8 cellular contexts compared by ENCODE assay signal in genomic region chr4:121800961-121801714, GRCh38. TPM values are rescaled to one million over a fixed set of nuclear protein-coding genes. Genes with fewer than 3 reads are reported as not detected.
A peak's percentile ranks its signal among the peaks of the same experiment; 100 is the strongest.
DNase-seq lines count a peak whose midpoint lies in the region; TF ChIP-seq lines count a peak whose summit lies in the region.

A gene with protein sequence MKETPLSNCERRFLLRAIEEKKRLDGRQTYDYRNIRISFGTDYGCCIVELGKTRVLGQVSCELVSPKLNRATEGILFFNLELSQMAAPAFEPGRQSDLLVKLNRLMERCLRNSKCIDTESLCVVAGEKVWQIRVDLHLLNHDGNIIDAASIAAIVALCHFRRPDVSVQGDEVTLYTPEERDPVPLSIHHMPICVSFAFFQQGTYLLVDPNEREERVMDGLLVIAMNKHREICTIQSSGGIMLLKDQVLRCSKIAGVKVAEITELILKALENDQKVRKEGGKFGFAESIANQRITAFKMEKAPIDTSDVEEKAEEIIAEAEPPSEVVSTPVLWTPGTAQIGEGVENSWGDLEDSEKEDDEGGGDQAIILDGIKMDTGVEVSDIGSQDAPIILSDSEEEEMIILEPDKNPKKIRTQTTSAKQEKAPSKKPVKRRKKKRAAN (plus strand): TSS chr4:121801323. CDS start chr4:121801425, 102 bp downstream.

- H3K4me2 ChIP-seq in SK-N-SH, result peak within 1 kb of the TSS; percentile 88

- CTCF ChIA-PET in SK-N-SH (lab: Yijun Ruan, JAX), result interaction anchor here (0.9 kb wide), 1 partner anchor 10 kb away, joined by 4 read pairs; no protein-coding TSS in a partner anchor

- peaks cover 31% of the 10 kb centered on the region for H3K36me3 Mint-ChIP-seq in HFFc6 (ENCODE audit: low read depth)

- no peaks in the 10 kb centered on the region for H3K27me3 ChIP-seq in SK-N-SH (ENCODE audit: insufficient read depth)
- no peaks in the 10 kb centered on the region for H3K27me3 ChIP-seq in suprapubic skin

- no peaks in the 10 kb centered on the region for H4K20me1 ChIP-seq in SK-N-SH (ENCODE audit: insufficient read depth)

- H3K9ac ChIP-seq in SK-N-SH, result peak within 1 kb of the TSS; percentile 91

- TF ChIP-seq EP300 in SK-N-SH (IDR thresholded peaks at IDR 0.05; ENCODE audit: borderline replicate concordance in 1 of 2, low read depth in 1 of 2, low read length in 1 of 2) (no peak), suprapubic skin (IDR thresholded peaks at IDR 0.05) (no peak)

- peaks cover 3% of the 10 kb centered on the region; the same call in 1 of the 2 replicates for H3K27me3 Mint-ChIP-seq in HFFc6 (ENCODE audit: insufficient read depth)

- H3K9me2 ChIP-seq in SK-N-SH, result no peaks in the 10 kb centered on the region

- DNase-seq in GM04503 (ENCODE audit: low read depth) (peak; percentile 67), HFFc6 (peak; percentile 94), NCI-H1048 (lab: John Stamatoyannopoulos, UW) (peak; percentile 81), SK-N-SH (peak; percentile 83), germinal center (ENCODE audit: low spot score) (peak; percentile 82), nucleus accumbens (lab: John Stamatoyannopoulos, UW) (peak in 55 of 56 donors; percentile 46 to 93 (median 85)), suprapubic skin (ENCODE audit: low spot score in 2 of 2) (peak; percentile 94 to 96)
- DNase-seq in activated naive CD4-positive, alpha-beta T cell treated with anti-CD3 and anti-CD28 coated beads, Interleukin-2, amount 50 U/mL, for 16 hours, result peak; percentile 92

- peak in 1 of 2 donors; percentile 79 for TF ChIP-seq POLR2A in suprapubic skin (IDR thresholded peaks at IDR 0.05)

- H3K79me2 ChIP-seq in SK-N-SH (ENCODE audit: insufficient read depth), result peaks cover 49% of the 10 kb centered on the region

- TF ChIP-seq CTCF in HFFc6 (IDR thresholded peaks at IDR 0.05), result no peak
- no peak for TF ChIP-seq CTCF in SK-N-SH (IDR thresholded peaks at IDR 0.05)
- no peak for TF ChIP-seq CTCF in suprapubic skin (IDR thresholded peaks at IDR 0.05)

- H3K36me3 ChIP-seq in SK-N-SH (replicated peaks in 1 of 2; ENCODE audit: control insufficient read depth in 1 of 2, insufficient read depth in 2 of 2, low read length in 1 of 2), result peaks cover 25 to 42% of the 10 kb centered on the region in 2 experiments
- peaks cover 28% of the 10 kb centered on the region for H3K36me3 ChIP-seq in suprapubic skin

- peak within 1 kb of the TSS; percentile 91 for H3K27ac Mint-ChIP-seq in HFFc6

- POLR2A ChIA-PET in SK-N-SH (lab: Yijun Ruan, JAX), result interaction anchor here (0.6 to 1.8 kb wide), 6 partner anchors 18 to 104 kb away, joined by 3 to 9 read pairs (median 4); partner anchors contain the start of genes ANXA5, BBS7 and CCNA2

- no peak for TF ChIP-seq RAD21 in SK-N-SH (IDR thresholded peaks at IDR 0.05; ENCODE audit: low read length)

- H3F3A ChIP-seq in SK-N-SH (replicated peaks; ENCODE audit: insufficient read depth), result peaks cover 6% of the 10 kb centered on the region

- H2AFZ ChIP-seq in SK-N-SH (ENCODE audit: low read depth), result peak within 1 kb of the TSS; percentile 91

- H3K4me3 Mint-ChIP-seq in HFFc6, result peak within 1 kb of the TSS; percentile 96

- H3K4me1 ChIP-seq in SK-N-SH (ENCODE audit: control insufficient read depth in 1 of 2, insufficient read depth in 2 of 2, low read depth in 1 of 2, low read length in 1 of 2) (peaks cover 7% of the 10 kb centered on the region in 2 experiments; a peak in 3 of 4 replicates), suprapubic skin (peaks cover 13% of the 10 kb centered on the region)

- H3K4me1 Mint-ChIP-seq in HFFc6 (ENCODE audit: low read depth), result peaks cover 57% of the 10 kb centered on the region

- no peaks in the 10 kb centered on the region for H3K9me3 ChIP-seq in SK-N-SH
- no peaks in the 10 kb centered on the region for H3K9me3 ChIP-seq in suprapubic skin

- H3K4me3 ChIP-seq in SK-N-SH (ENCODE audit: low read depth in 2 of 2, low read length in 1 of 2), result peak within 1 kb of the TSS; percentile 88 to 94
- peak within 1 kb of the TSS; percentile 96 for H3K4me3 ChIP-seq in suprapubic skin

- WGBS in SK-N-SH (ENCODE audit: low lambda C conversion rate), result under 1% methylated on average over 39 of the region's 48 CpGs
- WGBS in suprapubic skin, result under 1% methylated on average over 48 of the region's 48 CpGs

- H3K27ac ChIP-seq in SK-N-SH (ENCODE audit: low read depth in 2 of 2, low read length in 1 of 2) (peak within 1 kb of the TSS; percentile 90 to 95), suprapubic skin (peak within 1 kb of the TSS; percentile 83)

- H3K9me3 Mint-ChIP-seq in HFFc6, result no peaks in the 10 kb centered on the region

TF ChIP-seq in SK-N-SH, 30 proteins besides CTCF, POLR2A, EP300 and RAD21 (continues in another document):
- TF ChIP-seq RCOR1 (IDR thresholded peaks at IDR 0.05; ENCODE audit: low read length) (no peak), ELF1 (IDR thresholded peaks at IDR 0.05) (peak; percentile 91), CHD2 (IDR thresholded peaks at IDR 0.05; ENCODE audit: low read length, partially characterized antibody) (peak; percentile 70), GABPA (IDR thresholded peaks at IDR 0.05; ENCODE audit: low read depth) (peak; percentile 29; the same call in 1 of the 2 replicates), RXRA (IDR thresholded peaks at IDR 0.05; ENCODE audit: borderline replicate concordance, low read depth) (no peak), FOSL2 (IDR thresholded peaks at IDR 0.05; ENCODE audit: borderline replicate concordance, low read depth) (no peak), TCF12 (IDR thresholded peaks at IDR 0.05) (0 out of 2 replicates have a peak, but pooled peaks have one; percentile 16), POLR2AphosphoS5 (IDR thresholded peaks at IDR 0.05; ENCODE audit: low read depth, low read length) (peak; percentile 95), MEF2A (IDR thresholded peaks at IDR 0.05; ENCODE audit: borderline replicate concordance, low read depth) (no peak), YY1 (IDR thresholded peaks at IDR 0.05; ENCODE audit: low read depth) (peak; percentile 82), FOXJ3 (CRISPR knock-in tag; IDR thresholded peaks at IDR 0.05) (no peak), TEAD4 (IDR thresholded peaks at IDR 0.05; ENCODE audit: borderline replicate concordance, insufficient read depth) (no peak), NFIC (IDR thresholded peaks at IDR 0.05; ENCODE audit: borderline replicate concordance) (peak; percentile 9; the same call in 1 of the 2 replicates)
- TF ChIP-seq, protein P1, sequence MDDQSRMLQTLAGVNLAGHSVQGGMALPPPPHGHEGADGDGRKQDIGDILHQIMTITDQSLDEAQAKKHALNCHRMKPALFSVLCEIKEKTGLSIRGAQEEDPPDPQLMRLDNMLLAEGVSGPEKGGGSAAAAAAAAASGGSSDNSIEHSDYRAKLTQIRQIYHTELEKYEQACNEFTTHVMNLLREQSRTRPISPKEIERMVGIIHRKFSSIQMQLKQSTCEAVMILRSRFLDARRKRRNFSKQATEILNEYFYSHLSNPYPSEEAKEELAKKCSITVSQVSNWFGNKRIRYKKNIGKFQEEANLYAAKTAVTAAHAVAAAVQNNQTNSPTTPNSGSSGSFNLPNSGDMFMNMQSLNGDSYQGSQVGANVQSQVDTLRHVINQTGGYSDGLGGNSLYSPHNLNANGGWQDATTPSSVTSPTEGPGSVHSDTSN (IDR thresholded peaks at IDR 0.05), result no peak
- TF ChIP-seq, protein P2, sequence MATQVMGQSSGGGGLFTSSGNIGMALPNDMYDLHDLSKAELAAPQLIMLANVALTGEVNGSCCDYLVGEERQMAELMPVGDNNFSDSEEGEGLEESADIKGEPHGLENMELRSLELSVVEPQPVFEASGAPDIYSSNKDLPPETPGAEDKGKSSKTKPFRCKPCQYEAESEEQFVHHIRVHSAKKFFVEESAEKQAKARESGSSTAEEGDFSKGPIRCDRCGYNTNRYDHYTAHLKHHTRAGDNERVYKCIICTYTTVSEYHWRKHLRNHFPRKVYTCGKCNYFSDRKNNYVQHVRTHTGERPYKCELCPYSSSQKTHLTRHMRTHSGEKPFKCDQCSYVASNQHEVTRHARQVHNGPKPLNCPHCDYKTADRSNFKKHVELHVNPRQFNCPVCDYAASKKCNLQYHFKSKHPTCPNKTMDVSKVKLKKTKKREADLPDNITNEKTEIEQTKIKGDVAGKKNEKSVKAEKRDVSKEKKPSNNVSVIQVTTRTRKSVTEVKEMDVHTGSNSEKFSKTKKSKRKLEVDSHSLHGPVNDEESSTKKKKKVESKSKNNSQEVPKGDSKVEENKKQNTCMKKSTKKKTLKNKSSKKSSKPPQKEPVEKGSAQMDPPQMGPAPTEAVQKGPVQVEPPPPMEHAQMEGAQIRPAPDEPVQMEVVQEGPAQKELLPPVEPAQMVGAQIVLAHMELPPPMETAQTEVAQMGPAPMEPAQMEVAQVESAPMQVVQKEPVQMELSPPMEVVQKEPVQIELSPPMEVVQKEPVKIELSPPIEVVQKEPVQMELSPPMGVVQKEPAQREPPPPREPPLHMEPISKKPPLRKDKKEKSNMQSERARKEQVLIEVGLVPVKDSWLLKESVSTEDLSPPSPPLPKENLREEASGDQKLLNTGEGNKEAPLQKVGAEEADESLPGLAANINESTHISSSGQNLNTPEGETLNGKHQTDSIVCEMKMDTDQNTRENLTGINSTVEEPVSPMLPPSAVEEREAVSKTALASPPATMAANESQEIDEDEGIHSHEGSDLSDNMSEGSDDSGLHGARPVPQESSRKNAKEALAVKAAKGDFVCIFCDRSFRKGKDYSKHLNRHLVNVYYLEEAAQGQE (IDR thresholded peaks at IDR 0.05; ENCODE audit: low read depth, low read length), result 0 out of 2 replicates have a peak, but pooled peaks have one; percentile 7
- TF ChIP-seq, protein P3, sequence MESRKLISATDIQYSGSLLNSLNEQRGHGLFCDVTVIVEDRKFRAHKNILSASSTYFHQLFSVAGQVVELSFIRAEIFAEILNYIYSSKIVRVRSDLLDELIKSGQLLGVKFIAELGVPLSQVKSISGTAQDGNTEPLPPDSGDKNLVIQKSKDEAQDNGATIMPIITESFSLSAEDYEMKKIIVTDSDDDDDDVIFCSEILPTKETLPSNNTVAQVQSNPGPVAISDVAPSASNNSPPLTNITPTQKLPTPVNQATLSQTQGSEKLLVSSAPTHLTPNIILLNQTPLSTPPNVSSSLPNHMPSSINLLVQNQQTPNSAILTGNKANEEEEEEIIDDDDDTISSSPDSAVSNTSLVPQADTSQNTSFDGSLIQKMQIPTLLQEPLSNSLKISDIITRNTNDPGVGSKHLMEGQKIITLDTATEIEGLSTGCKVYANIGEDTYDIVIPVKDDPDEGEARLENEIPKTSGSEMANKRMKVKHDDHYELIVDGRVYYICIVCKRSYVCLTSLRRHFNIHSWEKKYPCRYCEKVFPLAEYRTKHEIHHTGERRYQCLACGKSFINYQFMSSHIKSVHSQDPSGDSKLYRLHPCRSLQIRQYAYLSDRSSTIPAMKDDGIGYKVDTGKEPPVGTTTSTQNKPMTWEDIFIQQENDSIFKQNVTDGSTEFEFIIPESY (IDR thresholded peaks at IDR 0.05; ENCODE audit: borderline replicate concordance, low read depth), result no peak

RNA-seq across cellular contexts. Expression of the gene that starts here (rescaled TPM):
- 10 to 100 TPM; 30.5 to 57.2 (median 49.4) TPM for total RNA-seq in HFFc6 (2021; fragmentation: NEBNext Ultra II Directional; extraction: Animal tissue kit (Norgen Biotek cat#: 25700))
- 38.8 and 49.5 TPM in 2 replicates for polyA plus RNA-seq in SK-N-SH (2012; rRNA removed)
- 50.8 and 60.6 TPM in 2 replicates for polyA plus RNA-seq in SK-N-SH (2012; cell fraction: cytosol; rRNA removed)
- polyA plus RNA-seq in SK-N-SH (2012; cell fraction: nucleus; rRNA removed), result 28.9 and 68.8 TPM in 2 replicates
- 10 to 100 TPM; 23.6 to 33.9 (median 25.4) TPM for total RNA-seq in suprapubic skin

Comparison
In these comparisons a context has a peak if more than half of its experiments do, and no peak if none do; other contexts are left out.
1. Peak in every context shown above with its lines: DNase-seq, H3K4me3 ChIP-seq and H3K27ac ChIP-seq.